1 cellular context compared by ENCODE assay signal in the genomic region with DNA sequence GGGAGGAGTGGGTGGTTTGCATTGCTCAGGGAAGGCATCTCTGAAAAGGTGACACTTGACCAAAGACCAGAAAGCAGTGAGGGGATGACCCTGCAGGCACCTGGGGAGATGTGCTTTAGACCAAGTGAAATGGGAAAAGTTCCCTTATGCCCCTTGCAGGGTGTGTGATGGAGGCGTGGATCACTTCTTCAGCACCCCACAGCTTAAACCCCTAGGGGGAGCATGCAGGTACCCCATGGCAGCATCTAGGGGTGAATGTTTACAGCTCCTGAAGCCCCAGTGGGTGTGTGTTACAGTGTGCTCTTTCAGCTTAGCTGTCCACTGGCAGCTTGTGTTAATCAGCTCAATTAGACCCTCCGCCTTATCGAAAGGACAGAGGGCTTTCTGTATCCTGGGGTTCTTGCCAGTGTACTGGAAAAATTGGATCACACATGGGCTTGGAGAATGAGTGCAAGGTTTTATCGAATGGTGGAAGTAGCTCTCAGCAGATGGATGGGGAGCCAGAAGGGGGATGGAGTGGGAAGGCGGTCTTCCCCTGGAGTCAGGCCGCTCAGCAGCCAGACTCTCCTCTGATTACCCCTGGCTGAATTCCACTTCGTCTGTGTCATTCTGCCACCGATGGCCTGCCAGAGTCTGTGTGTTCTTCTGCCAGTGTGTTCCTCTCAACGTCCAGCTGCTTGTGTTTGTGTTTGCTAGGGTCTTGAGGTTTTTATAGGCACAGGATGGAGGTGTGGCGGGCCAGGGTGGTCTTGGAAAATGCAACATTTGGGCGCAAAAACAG.
TF ChIP-seq lines count a peak whose summit lies in the region.

No MANE protein-coding gene starts in this region.

TF ChIP-seq in SK-N-SH treated with all-trans-retinoic acid at 6 μM for 48 hours, 23 proteins besides CTCF, POLR2A, EP300 and RAD21 (continued from another document):
- TF ChIP-seq, protein P1, sequence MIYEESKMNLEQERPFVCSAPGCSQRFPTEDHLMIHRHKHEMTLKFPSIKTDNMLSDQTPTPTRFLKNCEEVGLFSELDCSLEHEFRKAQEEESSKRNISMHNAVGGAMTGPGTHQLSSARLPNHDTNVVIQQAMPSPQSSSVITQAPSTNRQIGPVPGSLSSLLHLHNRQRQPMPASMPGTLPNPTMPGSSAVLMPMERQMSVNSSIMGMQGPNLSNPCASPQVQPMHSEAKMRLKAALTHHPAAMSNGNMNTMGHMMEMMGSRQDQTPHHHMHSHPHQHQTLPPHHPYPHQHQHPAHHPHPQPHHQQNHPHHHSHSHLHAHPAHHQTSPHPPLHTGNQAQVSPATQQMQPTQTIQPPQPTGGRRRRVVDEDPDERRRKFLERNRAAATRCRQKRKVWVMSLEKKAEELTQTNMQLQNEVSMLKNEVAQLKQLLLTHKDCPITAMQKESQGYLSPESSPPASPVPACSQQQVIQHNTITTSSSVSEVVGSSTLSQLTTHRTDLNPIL (CRISPR knock-in tag; IDR thresholded peaks at IDR 0.05; ENCODE audit: low read depth): no peak
